In the genomic region with DNA sequence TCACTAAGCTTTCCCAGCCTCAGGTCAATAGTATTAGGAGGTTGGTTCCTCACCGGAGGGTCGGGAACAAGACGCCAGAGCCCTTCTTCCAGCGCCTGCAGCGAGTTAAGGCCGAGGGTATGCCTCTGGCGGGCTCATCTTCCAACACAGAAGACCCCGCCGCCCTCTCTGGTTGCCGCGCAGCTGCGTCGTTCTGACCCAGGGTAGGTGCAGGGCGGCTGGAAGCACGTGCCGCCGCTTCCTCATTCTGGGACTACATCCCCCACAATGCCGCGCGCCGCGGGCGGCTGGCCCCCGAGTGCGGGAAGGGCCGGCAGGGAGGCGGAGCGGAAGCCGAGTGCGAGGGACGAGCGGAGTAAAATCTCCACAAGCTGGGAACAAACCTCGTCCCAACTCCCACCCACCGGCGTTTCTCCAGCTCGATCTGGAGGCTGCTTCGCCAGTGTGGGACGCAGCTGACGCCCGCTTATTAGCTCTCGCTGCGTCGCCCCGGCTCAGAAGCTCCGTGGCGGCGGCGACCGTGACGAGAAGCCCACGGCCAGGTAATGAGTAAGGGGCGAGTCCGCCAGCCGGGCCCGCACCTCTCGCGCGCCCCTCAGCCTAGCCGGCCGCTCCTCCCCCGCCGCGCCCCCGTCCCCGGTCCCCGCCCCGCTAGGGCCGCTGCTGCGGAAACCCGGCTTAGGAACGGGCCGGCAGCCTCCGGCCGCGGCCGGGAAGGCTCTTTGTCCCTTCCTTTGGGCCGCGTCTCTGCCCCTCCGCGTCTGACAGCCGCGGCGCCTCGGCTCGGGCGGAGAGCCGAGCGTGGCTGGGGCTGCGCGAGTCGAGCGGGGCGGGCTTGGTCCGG, we compare ENCODE assay signal across 1 cellular context.
TF ChIP-seq lines count a peak whose summit lies in the region.

A gene with protein sequence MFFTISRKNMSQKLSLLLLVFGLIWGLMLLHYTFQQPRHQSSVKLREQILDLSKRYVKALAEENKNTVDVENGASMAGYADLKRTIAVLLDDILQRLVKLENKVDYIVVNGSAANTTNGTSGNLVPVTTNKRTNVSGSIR (plus strand): TSS at position 319 of the 844 bp plus-strand sequence. CDS start 13,934 bp downstream, outside the sequence.

TF ChIP-seq in SK-N-SH, 30 proteins besides CTCF, POLR2A, EP300 and RAD21 (continued from another document):
- TF ChIP-seq, protein P1, sequence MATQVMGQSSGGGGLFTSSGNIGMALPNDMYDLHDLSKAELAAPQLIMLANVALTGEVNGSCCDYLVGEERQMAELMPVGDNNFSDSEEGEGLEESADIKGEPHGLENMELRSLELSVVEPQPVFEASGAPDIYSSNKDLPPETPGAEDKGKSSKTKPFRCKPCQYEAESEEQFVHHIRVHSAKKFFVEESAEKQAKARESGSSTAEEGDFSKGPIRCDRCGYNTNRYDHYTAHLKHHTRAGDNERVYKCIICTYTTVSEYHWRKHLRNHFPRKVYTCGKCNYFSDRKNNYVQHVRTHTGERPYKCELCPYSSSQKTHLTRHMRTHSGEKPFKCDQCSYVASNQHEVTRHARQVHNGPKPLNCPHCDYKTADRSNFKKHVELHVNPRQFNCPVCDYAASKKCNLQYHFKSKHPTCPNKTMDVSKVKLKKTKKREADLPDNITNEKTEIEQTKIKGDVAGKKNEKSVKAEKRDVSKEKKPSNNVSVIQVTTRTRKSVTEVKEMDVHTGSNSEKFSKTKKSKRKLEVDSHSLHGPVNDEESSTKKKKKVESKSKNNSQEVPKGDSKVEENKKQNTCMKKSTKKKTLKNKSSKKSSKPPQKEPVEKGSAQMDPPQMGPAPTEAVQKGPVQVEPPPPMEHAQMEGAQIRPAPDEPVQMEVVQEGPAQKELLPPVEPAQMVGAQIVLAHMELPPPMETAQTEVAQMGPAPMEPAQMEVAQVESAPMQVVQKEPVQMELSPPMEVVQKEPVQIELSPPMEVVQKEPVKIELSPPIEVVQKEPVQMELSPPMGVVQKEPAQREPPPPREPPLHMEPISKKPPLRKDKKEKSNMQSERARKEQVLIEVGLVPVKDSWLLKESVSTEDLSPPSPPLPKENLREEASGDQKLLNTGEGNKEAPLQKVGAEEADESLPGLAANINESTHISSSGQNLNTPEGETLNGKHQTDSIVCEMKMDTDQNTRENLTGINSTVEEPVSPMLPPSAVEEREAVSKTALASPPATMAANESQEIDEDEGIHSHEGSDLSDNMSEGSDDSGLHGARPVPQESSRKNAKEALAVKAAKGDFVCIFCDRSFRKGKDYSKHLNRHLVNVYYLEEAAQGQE (IDR thresholded peaks at IDR 0.05; ENCODE audit: low read depth, low read length), result no peak
- peak; percentile 8; the same call in 1 of the 2 replicates for TF ChIP-seq MXI1 (IDR thresholded peaks at IDR 0.05; ENCODE audit: low read depth, low read length)
- TF ChIP-seq FOXJ3 (CRISPR knock-in tag; IDR thresholded peaks at IDR 0.05), result no peak
- TF ChIP-seq GATA2 (CRISPR knock-in tag; IDR thresholded peaks at IDR 0.05), result no peak
- TF ChIP-seq CHD2 (IDR thresholded peaks at IDR 0.05; ENCODE audit: low read length, partially characterized antibody), result peak; percentile 84
- TF ChIP-seq, protein P2, sequence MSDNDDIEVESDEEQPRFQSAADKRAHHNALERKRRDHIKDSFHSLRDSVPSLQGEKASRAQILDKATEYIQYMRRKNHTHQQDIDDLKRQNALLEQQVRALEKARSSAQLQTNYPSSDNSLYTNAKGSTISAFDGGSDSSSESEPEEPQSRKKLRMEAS (IDR thresholded peaks at IDR 0.05; ENCODE audit: low read depth), result peak; percentile 100
- no peak for TF ChIP-seq JUND (IDR thresholded peaks at IDR 0.05)
- TF ChIP-seq, protein P3, sequence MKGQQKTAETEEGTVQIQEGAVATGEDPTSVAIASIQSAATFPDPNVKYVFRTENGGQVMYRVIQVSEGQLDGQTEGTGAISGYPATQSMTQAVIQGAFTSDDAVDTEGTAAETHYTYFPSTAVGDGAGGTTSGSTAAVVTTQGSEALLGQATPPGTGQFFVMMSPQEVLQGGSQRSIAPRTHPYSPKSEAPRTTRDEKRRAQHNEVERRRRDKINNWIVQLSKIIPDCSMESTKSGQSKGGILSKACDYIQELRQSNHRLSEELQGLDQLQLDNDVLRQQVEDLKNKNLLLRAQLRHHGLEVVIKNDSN (IDR thresholded peaks at IDR 0.05; ENCODE audit: borderline replicate concordance, low read depth), result peak; percentile 87
- no peak; the same call in 1 of the 2 replicates for TF ChIP-seq TCF12 (IDR thresholded peaks at IDR 0.05)
- TF ChIP-seq EZH2phosphoT487 (IDR thresholded peaks at IDR 0.05; ENCODE audit: borderline replicate concordance, low read depth), result no peak
- TF ChIP-seq RXRA (IDR thresholded peaks at IDR 0.05; ENCODE audit: borderline replicate concordance, low read depth), result no peak
- TF ChIP-seq TAF1 (IDR thresholded peaks at IDR 0.05; ENCODE audit: borderline replicate concordance, low read depth, low read length), result peak; percentile 55; the same call in 1 of the 2 replicates
- no peak for TF ChIP-seq SMC3 (IDR thresholded peaks at IDR 0.05; ENCODE audit: low read depth, low read length)
- peak; percentile 99 for TF ChIP-seq ELF1 (IDR thresholded peaks at IDR 0.05)
- TF ChIP-seq, protein P4, sequence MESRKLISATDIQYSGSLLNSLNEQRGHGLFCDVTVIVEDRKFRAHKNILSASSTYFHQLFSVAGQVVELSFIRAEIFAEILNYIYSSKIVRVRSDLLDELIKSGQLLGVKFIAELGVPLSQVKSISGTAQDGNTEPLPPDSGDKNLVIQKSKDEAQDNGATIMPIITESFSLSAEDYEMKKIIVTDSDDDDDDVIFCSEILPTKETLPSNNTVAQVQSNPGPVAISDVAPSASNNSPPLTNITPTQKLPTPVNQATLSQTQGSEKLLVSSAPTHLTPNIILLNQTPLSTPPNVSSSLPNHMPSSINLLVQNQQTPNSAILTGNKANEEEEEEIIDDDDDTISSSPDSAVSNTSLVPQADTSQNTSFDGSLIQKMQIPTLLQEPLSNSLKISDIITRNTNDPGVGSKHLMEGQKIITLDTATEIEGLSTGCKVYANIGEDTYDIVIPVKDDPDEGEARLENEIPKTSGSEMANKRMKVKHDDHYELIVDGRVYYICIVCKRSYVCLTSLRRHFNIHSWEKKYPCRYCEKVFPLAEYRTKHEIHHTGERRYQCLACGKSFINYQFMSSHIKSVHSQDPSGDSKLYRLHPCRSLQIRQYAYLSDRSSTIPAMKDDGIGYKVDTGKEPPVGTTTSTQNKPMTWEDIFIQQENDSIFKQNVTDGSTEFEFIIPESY (IDR thresholded peaks at IDR 0.05; ENCODE audit: borderline replicate concordance, low read depth), result 0 out of 2 replicates have a peak, but pooled peaks have one; percentile 75
- TF ChIP-seq, protein P5, sequence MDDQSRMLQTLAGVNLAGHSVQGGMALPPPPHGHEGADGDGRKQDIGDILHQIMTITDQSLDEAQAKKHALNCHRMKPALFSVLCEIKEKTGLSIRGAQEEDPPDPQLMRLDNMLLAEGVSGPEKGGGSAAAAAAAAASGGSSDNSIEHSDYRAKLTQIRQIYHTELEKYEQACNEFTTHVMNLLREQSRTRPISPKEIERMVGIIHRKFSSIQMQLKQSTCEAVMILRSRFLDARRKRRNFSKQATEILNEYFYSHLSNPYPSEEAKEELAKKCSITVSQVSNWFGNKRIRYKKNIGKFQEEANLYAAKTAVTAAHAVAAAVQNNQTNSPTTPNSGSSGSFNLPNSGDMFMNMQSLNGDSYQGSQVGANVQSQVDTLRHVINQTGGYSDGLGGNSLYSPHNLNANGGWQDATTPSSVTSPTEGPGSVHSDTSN (IDR thresholded peaks at IDR 0.05), result no peak
- no peak for TF ChIP-seq RCOR1 (IDR thresholded peaks at IDR 0.05; ENCODE audit: low read length)
- TF ChIP-seq NFIC (IDR thresholded peaks at IDR 0.05; ENCODE audit: borderline replicate concordance), result no peak
